Comparison of ENCODE assay signal across 15 cellular contexts in genomic region chr12:111361717-111362576, GRCh38. TPM values are rescaled to one million over a fixed set of nuclear protein-coding genes. Genes with fewer than 3 reads are reported as not detected.
DNase-seq lines count a peak whose midpoint lies in the region; ATAC-seq and TF ChIP-seq lines count a peak whose summit lies in the region.
"Had no signal": no experiment of that assay in that cellular context is flagged by ENCODE, and none has a peak within 500 bp of the region (broad histone marks: within the 10 kb centered on the region; RNA-seq: fewer than 3 reads in every experiment).

No MANE protein-coding gene starts in this region.

- DNase-seq in Caco-2, result peak in 1 of 2 experiments; percentile 30
- peak; percentile 27 for DNase-seq in amniotic epithelial cell (ENCODE audit: low read depth)
- DNase-seq in left lobe of liver (ENCODE audit: low spot score), result peak; percentile 80
- DNase-seq in renal cortical epithelial cell (ENCODE audit: low read depth), result peak; percentile 37
- DNase-seq in central memory CD4-positive, alpha-beta T cell, result no peak
- DNase-seq in NCI-H1105 treated with DMSO at 0.1 percent for 48 hours (lab: John Stamatoyannopoulos, UW), result no peak
- DNase-seq: activated CD4-positive, alpha-beta memory T cell treated with anti-CD3 and anti-CD28 coated beads for 36 hours; mesenchymal stem cell; NCI-H2227 treated with DMSO at 0.1 percent for 48 hours; nucleus accumbens; stimulated activated CD4-positive, alpha-beta T cell treated with anti-CD3 and anti-CD28 coated beads, Interleukin-12 subunit alpha, Interleukin-12 subunit beta, amount 100 ng/mL, for 4 hours had no signal

- peaks cover 16% of the 10 kb centered on the region for H3K36me3 Mint-ChIP-seq in Caco-2 (ENCODE audit: insufficient read depth, unreplicated experiment)

- H3K4me1 Mint-ChIP-seq in Caco-2 (ENCODE audit: low read depth, unreplicated experiment), result peaks cover 14% of the 10 kb centered on the region

- H3K4me1 ChIP-seq in Caco-2, result peaks cover 14% of the 10 kb centered on the region

- TF ChIP-seq CTCF in Caco-2 (IDR thresholded peaks at IDR 0.05; ENCODE audit: insufficient read depth in 1 of 2, low read depth in 1 of 2, low read length in 1 of 2, severe bottlenecking in 1 of 2, unreplicated experiment in 1 of 2), result no peak

- no TSS peak for BruUV-seq in Caco-2 (replicated peaks; lab: Mats Ljungman, UMichigan)

- CTCF ChIA-PET in Caco-2 (lab: Charles Lee), result no interaction called here

- peak; percentile 68 for ATAC-seq in left lobe of liver
- no peak for ATAC-seq in GM21825 (IDR thresholded peaks at IDR 0.05; ENCODE audit: unreplicated experiment)
- no peak for ATAC-seq in HG03135 (IDR thresholded peaks at IDR 0.05; ENCODE audit: unreplicated experiment)
- ATAC-seq: activated T-helper 17 cell treated with anti-CD3 and anti-CD28 coated beads, Interleukin-2, amount 50 U/mL, for 72 hours had no signal

- peak overlapping the region; percentile 34 for H3K27ac Mint-ChIP-seq in Caco-2 (ENCODE audit: unreplicated experiment)
- H3K27ac Mint-ChIP-seq: activated CD4-positive, alpha-beta memory T cell treated with anti-CD3 and anti-CD28 coated beads for 36 hours; activated T-helper 17 cell treated with anti-CD3 and anti-CD28 coated beads, Interleukin-2, amount 50 U/mL, for 72 hours had no signal

- H3K27me3 ChIP-seq in Caco-2 (replicated peaks; ENCODE audit: control insufficient read depth, insufficient read depth, low read length), result no peaks in the 10 kb centered on the region

- H3K4me3 Mint-ChIP-seq in Caco-2 (ENCODE audit: unreplicated experiment), result no peak overlapping the region
- H3K4me3 Mint-ChIP-seq: activated CD4-positive, alpha-beta memory T cell treated with anti-CD3 and anti-CD28 coated beads for 36 hours; activated T-helper 17 cell treated with anti-CD3 and anti-CD28 coated beads, Interleukin-2, amount 50 U/mL, for 72 hours had no signal

- intact Hi-C loops in Caco-2 (cut with micrococcal nuclease; ENCODE audit: unreplicated experiment), result no loop called here

- H3K9me3 ChIP-seq in Caco-2, result no peaks in the 10 kb centered on the region

- H3K36me3 ChIP-seq in Caco-2 (ENCODE audit: control insufficient read depth, insufficient read depth, low read length), result no peaks in the 10 kb centered on the region

- POLR2A ChIA-PET in Caco-2 (lab: Charles Lee), result no interaction called here

- no peaks in the 10 kb centered on the region for H3K27me3 Mint-ChIP-seq in Caco-2 (ENCODE audit: insufficient read depth, unreplicated experiment)

- no peak overlapping the region for H3K4me3 ChIP-seq in Caco-2 (ENCODE audit: low read depth, low read length)
- H3K4me3 ChIP-seq: SK-N-MC had no signal

- no peaks in the 10 kb centered on the region for H3K9me3 Mint-ChIP-seq in Caco-2 (ENCODE audit: unreplicated experiment)
- H3K9me3 Mint-ChIP-seq: activated CD4-positive, alpha-beta memory T cell treated with anti-CD3 and anti-CD28 coated beads for 36 hours; activated T-helper 17 cell treated with anti-CD3 and anti-CD28 coated beads, Interleukin-2, amount 50 U/mL, for 72 hours had no signal

RNA-seq across cellular contexts. Expression of gene PHETA1, which starts 6.9 kb away (rescaled TPM):
- total RNA-seq in Caco-2 (2022), result 14.9 and 17.2 TPM in 2 replicates
- total RNA-seq in left lobe of liver, result 9.4 TPM
- 13.5 and 15.1 TPM in 2 replicates for total RNA-seq in renal cortical epithelial cell

RNA-seq across cellular contexts. Expression of gene SH2B3, which starts 43.8 kb away (rescaled TPM):
- 15.6 and 16.1 TPM in 2 replicates for total RNA-seq in Caco-2 (2022)
- total RNA-seq in left lobe of liver, result 11.7 TPM
- total RNA-seq in renal cortical epithelial cell, result 14.5 and 20.8 TPM in 2 replicates

Comparison
In these comparisons a context has a peak if more than half of its experiments do, and no peak if none do; other contexts are left out.
1. DNase-seq: peak in amniotic epithelial cell (single experiment), left lobe of liver (single experiment) and renal cortical epithelial cell (single experiment); none in central memory CD4-positive, alpha-beta T cell (single experiment) and NCI-H1105 treated with DMSO at 0.1 percent for 48 hours (single experiment).